1 cellular context compared by ENCODE assay signal in genomic region chr6:24720604-24721460, GRCh38.
TF ChIP-seq lines count a peak whose summit lies in the region.

No MANE protein-coding gene starts in this region.

TF ChIP-seq in SK-N-SH, 30 proteins besides CTCF, POLR2A, EP300 and RAD21 (continued from another document):
- TF ChIP-seq REST (IDR thresholded peaks at IDR 0.05; ENCODE audit: low read depth, low read length) (peak; percentile 66), USF2 (IDR thresholded peaks at IDR 0.05; ENCODE audit: borderline replicate concordance, low read depth, low read length) (no peak), FOXJ3 (CRISPR knock-in tag; IDR thresholded peaks at IDR 0.05) (0 out of 2 replicates have a peak, but pooled peaks have one; percentile 3), POLR2AphosphoS5 (IDR thresholded peaks at IDR 0.05; ENCODE audit: low read depth, low read length) (peak; percentile 99), MEF2A (IDR thresholded peaks at IDR 0.05; ENCODE audit: borderline replicate concordance, low read depth) (no peak), PBX3 (IDR thresholded peaks at IDR 0.05) (0 out of 2 replicates have a peak, but pooled peaks have one; percentile 20), GATA2 (CRISPR knock-in tag; IDR thresholded peaks at IDR 0.05) (no peak), NFIC (IDR thresholded peaks at IDR 0.05; ENCODE audit: borderline replicate concordance) (no peak), ELF1 (IDR thresholded peaks at IDR 0.05) (peak; percentile 97), SIN3A (IDR thresholded peaks at IDR 0.05; ENCODE audit: borderline replicate concordance, low read depth, low read length) (peak; percentile 87; the same call in 1 of the 2 replicates)
TF ChIP-seq in SK-N-SH: peak in this region for 15.
